17 cellular contexts compared by ENCODE assay signal in the genomic region with DNA sequence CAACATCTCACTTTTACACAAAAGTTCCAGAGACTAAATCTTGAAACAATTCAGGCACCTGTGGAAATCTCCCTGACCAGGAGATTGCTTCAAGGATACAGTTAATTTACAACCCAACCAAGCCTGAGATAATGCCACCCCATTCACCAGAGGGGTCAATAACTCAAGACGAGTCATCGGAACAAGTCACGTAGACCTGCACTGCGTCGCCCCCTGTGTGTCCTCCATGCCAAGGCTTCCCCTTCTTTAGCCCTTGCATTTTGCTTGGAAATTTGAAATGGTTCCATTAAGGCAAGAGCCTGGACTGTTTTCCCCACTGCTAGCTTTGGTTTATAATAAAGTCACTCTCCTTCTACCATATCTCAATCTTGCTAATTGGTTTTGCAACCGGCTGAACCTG.
DNase-seq lines count a peak whose midpoint lies in the region; ATAC-seq, FAIRE-seq and TF ChIP-seq lines count a peak whose summit lies in the region.
"Had no signal": no experiment of that assay in that cellular context is flagged by ENCODE, and none has a peak within 500 bp of the region (broad histone marks: within the 10 kb centered on the region; RNA-seq: fewer than 3 reads in every experiment).

No MANE protein-coding gene starts in this region.

- H3K36me3 Mint-ChIP-seq in GM23338 (ENCODE audit: low read depth) (no peaks in the 10 kb centered on the region), neural progenitor cell (no peaks in the 10 kb centered on the region)

- H3K36me3 ChIP-seq in GM23338 (ENCODE audit: insufficient read depth) (no peaks in the 10 kb centered on the region), Panc1 (ENCODE audit: control insufficient read depth, insufficient read depth, low read length) (no peaks in the 10 kb centered on the region), neural progenitor cell (no peaks in the 10 kb centered on the region)
- H3K36me3 ChIP-seq: BLaER1 treated with 17β-estradiol and CSF1 and Interleukin-3, amounts not matched to agents 10 nM and 100 nM had no signal

- DNase-seq in GM23338 (ENCODE audit: low spot score) (peak; percentile 78), Panc1 (ENCODE audit: low read depth, low spot score) (no peak), epithelial cell of proximal tubule (ENCODE audit: low read depth) (peak; percentile 1), neural progenitor cell (ENCODE audit: low spot score) (peak; percentile 49), HTR-8/SVneo (ENCODE audit: insufficient read length, low spot score) (no peak)
- no peak for DNase-seq in stimulated activated naive CD4-positive, alpha-beta T cell (lab: John Stamatoyannopoulos, UW)
- DNase-seq: DMS153, GF-D8, Karpas-422, MM.1S, NCI-H1105 treated with DMSO at 0.1 percent for 48 hours, NCI-H187 treated with DMSO at 0.1 percent for 48 hours, NCI-H446 treated with DMSO at 0.1 percent for 48 hours, NCI-H748 treated with DMSO at 0.1 percent for 48 hours, SIG-M5 had no signal

- H3K9ac ChIP-seq in neural progenitor cell, result no peak overlapping the region
- H3K9ac ChIP-seq: BLaER1 treated with 17β-estradiol and CSF1 and Interleukin-3, amounts not matched to agents 10 nM and 100 nM had no signal

- H3K4me2 ChIP-seq in GM23338, result no peak overlapping the region
- H3K4me2 ChIP-seq in neural progenitor cell, result no peak overlapping the region
- H3K4me2 ChIP-seq: BLaER1 treated with 17β-estradiol and CSF1 and Interleukin-3, amounts not matched to agents 10 nM and 100 nM had no signal

- H2AFZ ChIP-seq in GM23338 (no peak overlapping the region), neural progenitor cell (replicated peaks) (no peak overlapping the region)

- no peak for FAIRE-seq in HTR-8/SVneo (lab: Jason Lieb, UNC)

- no peaks in the 10 kb centered on the region for H3K4me1 ChIP-seq in GM23338 (ENCODE audit: insufficient read depth)
- no peaks in the 10 kb centered on the region for H3K4me1 ChIP-seq in Panc1 (ENCODE audit: control insufficient read depth, insufficient read depth, low read length)
- H3K4me1 ChIP-seq in neural progenitor cell, result no peaks in the 10 kb centered on the region
- H3K4me1 ChIP-seq: BLaER1 treated with 17β-estradiol and CSF1 and Interleukin-3, amounts not matched to agents 10 nM and 100 nM had no signal

- peak; percentile 61 to 72 for TF ChIP-seq CTCF in GM23338 (conservative IDR thresholded peaks at IDR 0.05; ENCODE audit: low read depth in 2 of 2)
- peak; percentile 21 for TF ChIP-seq CTCF in Panc1 (IDR thresholded peaks at IDR 0.05)
- no peak for TF ChIP-seq CTCF in epithelial cell of proximal tubule (conservative IDR thresholded peaks at IDR 0.05; ENCODE audit: low read depth, low read length)
- peak; percentile 37 for TF ChIP-seq CTCF in neural progenitor cell (IDR thresholded peaks at IDR 0.05)

- H3K27ac ChIP-seq in GM23338 (ENCODE audit: low read depth), result no peak overlapping the region
- no peak overlapping the region for H3K27ac ChIP-seq in Panc1 (ENCODE audit: low read length)
- H3K27ac ChIP-seq in neural progenitor cell, result no peak overlapping the region
- H3K27ac ChIP-seq: BLaER1 treated with 17β-estradiol and CSF1 and Interleukin-3, amounts not matched to agents 10 nM and 100 nM had no signal

- no peaks in the 10 kb centered on the region for H3K9me2 ChIP-seq in GM23338 (ENCODE audit: insufficient read depth)

- H3K4me3 Mint-ChIP-seq in GM23338, result no peak overlapping the region
- H3K4me3 Mint-ChIP-seq in neural progenitor cell, result no peak overlapping the region

- H3K9me3 ChIP-seq in Panc1 (ENCODE audit: control insufficient read depth, insufficient read depth, low read depth, low read length) (no peaks in the 10 kb centered on the region), neural progenitor cell (ENCODE audit: low read depth) (no peaks in the 10 kb centered on the region)
- H3K9me3 ChIP-seq: BLaER1 treated with 17β-estradiol and CSF1 and Interleukin-3, amounts not matched to agents 10 nM and 100 nM had no signal

- H3K27me3 ChIP-seq in GM23338 (ENCODE audit: insufficient read depth) (no peaks in the 10 kb centered on the region), Panc1 (ENCODE audit: control insufficient read depth, insufficient read depth, low read length) (peaks cover 2% of the 10 kb centered on the region), neural progenitor cell (no peaks in the 10 kb centered on the region)
- H3K27me3 ChIP-seq: BLaER1 treated with 17β-estradiol and CSF1 and Interleukin-3, amounts not matched to agents 10 nM and 100 nM had no signal

- intact Hi-C loops in Panc1 (cut with micrococcal nuclease; ENCODE audit: unreplicated experiment), result no loop called here

- H3K9me3 Mint-ChIP-seq in GM23338 (no peaks in the 10 kb centered on the region), neural progenitor cell (no peaks in the 10 kb centered on the region)

- CTCF ChIA-PET in Panc1 (lab: Charles Lee), result no interaction called here

- H3K27me3 Mint-ChIP-seq in GM23338 (ENCODE audit: insufficient read depth, low read depth, poor library complexity), result no peaks in the 10 kb centered on the region
- H3K27me3 Mint-ChIP-seq in neural progenitor cell (ENCODE audit: insufficient read depth, low read depth), result no peaks in the 10 kb centered on the region

- H3F3A ChIP-seq in GM23338 (replicated peaks; ENCODE audit: low read depth) (no peaks in the 10 kb centered on the region), neural progenitor cell (ENCODE audit: low read depth) (no peaks in the 10 kb centered on the region)

- BruUV-seq in Panc1 (replicated peaks; lab: Mats Ljungman, UMichigan), result no TSS peak

- POLR2A ChIA-PET in Panc1 (lab: Charles Lee), result no interaction called here

- peak; percentile 87 for ATAC-seq in GM23338
- no peak for ATAC-seq in Panc1
- ATAC-seq in esophagus mucosa, result no peak

- no peaks in the 10 kb centered on the region; the same call in 2 of the 3 replicates for H3K4me1 Mint-ChIP-seq in GM23338
- H3K4me1 Mint-ChIP-seq in neural progenitor cell, result no peaks in the 10 kb centered on the region

- no peak overlapping the region for H3K4me3 ChIP-seq in GM23338
- no peak overlapping the region for H3K4me3 ChIP-seq in Panc1 (ENCODE audit: low read depth in 2 of 2, low read length in 2 of 2)
- no peak overlapping the region for H3K4me3 ChIP-seq in epithelial cell of proximal tubule (ENCODE audit: low read depth, low read length)
- H3K4me3 ChIP-seq in neural progenitor cell, result no peak overlapping the region
- H3K4me3 ChIP-seq: BLaER1 treated with 17β-estradiol and CSF1 and Interleukin-3, amounts not matched to agents 10 nM and 100 nM had no signal

- H4K20me1 ChIP-seq in GM23338 (replicated peaks; ENCODE audit: insufficient read depth) (no peaks in the 10 kb centered on the region), neural progenitor cell (ENCODE audit: low read depth) (no peaks in the 10 kb centered on the region)
- H4K20me1 ChIP-seq: BLaER1 treated with 17β-estradiol and CSF1 and Interleukin-3, amounts not matched to agents 10 nM and 100 nM had no signal

- H3K27ac Mint-ChIP-seq in GM23338 (no peak overlapping the region), neural progenitor cell (no peak overlapping the region)

- in situ Hi-C loops in Panc1 (cut with HindIII; ENCODE audit: low pct_unique_long_range_greater_than_20kb, low sequenced_read_pairs), result no loop called here

- H3K79me2 ChIP-seq in GM23338 (replicated peaks; ENCODE audit: insufficient read depth) (no peaks in the 10 kb centered on the region), neural progenitor cell (ENCODE audit: low read depth) (no peaks in the 10 kb centered on the region)

TF ChIP-seq in GM23338, 12 proteins besides CTCF, POLR2A, EP300 and RAD21:
- TF ChIP-seq ZNF331 (CRISPR knock-in tag; IDR thresholded peaks at IDR 0.05; ENCODE audit: low read depth) (no peak), CREB1 (CRISPR knock-in tag; IDR thresholded peaks at IDR 0.05; ENCODE audit: low read depth) (no peak), EZH2 (IDR thresholded peaks at IDR 0.05; ENCODE audit: low read depth, unreplicated experiment) (no peak), REST (IDR thresholded peaks at IDR 0.05; ENCODE audit: unreplicated experiment) (no peak), NANOG (IDR thresholded peaks at IDR 0.05; ENCODE audit: borderline replicate concordance) (no peak)

Comparison
In these comparisons a context has a peak if more than half of its experiments do, and no peak if none do; other contexts are left out.
1. DNase-seq: peak in GM23338 (single experiment), epithelial cell of proximal tubule (single experiment) and neural progenitor cell (single experiment); none in Panc1 (single experiment), stimulated activated naive CD4-positive, alpha-beta T cell (0 of 6) and HTR-8/SVneo (single experiment).